Comparison of ENCODE assay signal across 2 cellular contexts in genomic region chr7:1736826-1737225, GRCh38.
TF ChIP-seq lines count a peak whose summit lies in the region.

No MANE protein-coding gene starts in this region.

TF ChIP-seq in HCT116, 20 proteins besides CTCF, POLR2A, EP300 and RAD21 (continued from another document):
- no peak for TF ChIP-seq ZBTB33 (IDR thresholded peaks at IDR 0.05; ENCODE audit: extremely low read depth, insufficient replicate concordance, low read length)

TF ChIP-seq in WTC11, 78 proteins besides CTCF, POLR2A, EP300 and RAD21 (continued from another document):
- TF ChIP-seq, protein P1, sequence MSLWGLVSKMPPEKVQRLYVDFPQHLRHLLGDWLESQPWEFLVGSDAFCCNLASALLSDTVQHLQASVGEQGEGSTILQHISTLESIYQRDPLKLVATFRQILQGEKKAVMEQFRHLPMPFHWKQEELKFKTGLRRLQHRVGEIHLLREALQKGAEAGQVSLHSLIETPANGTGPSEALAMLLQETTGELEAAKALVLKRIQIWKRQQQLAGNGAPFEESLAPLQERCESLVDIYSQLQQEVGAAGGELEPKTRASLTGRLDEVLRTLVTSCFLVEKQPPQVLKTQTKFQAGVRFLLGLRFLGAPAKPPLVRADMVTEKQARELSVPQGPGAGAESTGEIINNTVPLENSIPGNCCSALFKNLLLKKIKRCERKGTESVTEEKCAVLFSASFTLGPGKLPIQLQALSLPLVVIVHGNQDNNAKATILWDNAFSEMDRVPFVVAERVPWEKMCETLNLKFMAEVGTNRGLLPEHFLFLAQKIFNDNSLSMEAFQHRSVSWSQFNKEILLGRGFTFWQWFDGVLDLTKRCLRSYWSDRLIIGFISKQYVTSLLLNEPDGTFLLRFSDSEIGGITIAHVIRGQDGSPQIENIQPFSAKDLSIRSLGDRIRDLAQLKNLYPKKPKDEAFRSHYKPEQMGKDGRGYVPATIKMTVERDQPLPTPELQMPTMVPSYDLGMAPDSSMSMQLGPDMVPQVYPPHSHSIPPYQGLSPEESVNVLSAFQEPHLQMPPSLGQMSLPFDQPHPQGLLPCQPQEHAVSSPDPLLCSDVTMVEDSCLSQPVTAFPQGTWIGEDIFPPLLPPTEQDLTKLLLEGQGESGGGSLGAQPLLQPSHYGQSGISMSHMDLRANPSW (CRISPR knock-in tag; conservative IDR thresholded peaks at IDR 0.05; ENCODE audit: low read depth): no peak
- TF ChIP-seq, protein P2, sequence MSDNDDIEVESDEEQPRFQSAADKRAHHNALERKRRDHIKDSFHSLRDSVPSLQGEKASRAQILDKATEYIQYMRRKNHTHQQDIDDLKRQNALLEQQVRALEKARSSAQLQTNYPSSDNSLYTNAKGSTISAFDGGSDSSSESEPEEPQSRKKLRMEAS (CRISPR knock-in tag; IDR thresholded peaks at IDR 0.05): no peak
- no peak for TF ChIP-seq SP1 (CRISPR knock-in tag; conservative IDR thresholded peaks at IDR 0.05)
- TF ChIP-seq, protein P3, sequence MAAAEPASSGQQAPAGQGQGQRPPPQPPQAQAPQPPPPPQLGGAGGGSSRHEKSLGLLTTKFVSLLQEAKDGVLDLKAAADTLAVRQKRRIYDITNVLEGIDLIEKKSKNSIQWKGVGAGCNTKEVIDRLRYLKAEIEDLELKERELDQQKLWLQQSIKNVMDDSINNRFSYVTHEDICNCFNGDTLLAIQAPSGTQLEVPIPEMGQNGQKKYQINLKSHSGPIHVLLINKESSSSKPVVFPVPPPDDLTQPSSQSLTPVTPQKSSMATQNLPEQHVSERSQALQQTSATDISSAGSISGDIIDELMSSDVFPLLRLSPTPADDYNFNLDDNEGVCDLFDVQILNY (CRISPR knock-in tag; IDR thresholded peaks at IDR 0.05): no peak
- TF ChIP-seq ZNF423 (CRISPR knock-in tag; IDR thresholded peaks at IDR 0.05): no peak
- no peak for TF ChIP-seq FOXP4 (CRISPR knock-in tag; IDR thresholded peaks at IDR 0.05)
- TF ChIP-seq, protein P4, sequence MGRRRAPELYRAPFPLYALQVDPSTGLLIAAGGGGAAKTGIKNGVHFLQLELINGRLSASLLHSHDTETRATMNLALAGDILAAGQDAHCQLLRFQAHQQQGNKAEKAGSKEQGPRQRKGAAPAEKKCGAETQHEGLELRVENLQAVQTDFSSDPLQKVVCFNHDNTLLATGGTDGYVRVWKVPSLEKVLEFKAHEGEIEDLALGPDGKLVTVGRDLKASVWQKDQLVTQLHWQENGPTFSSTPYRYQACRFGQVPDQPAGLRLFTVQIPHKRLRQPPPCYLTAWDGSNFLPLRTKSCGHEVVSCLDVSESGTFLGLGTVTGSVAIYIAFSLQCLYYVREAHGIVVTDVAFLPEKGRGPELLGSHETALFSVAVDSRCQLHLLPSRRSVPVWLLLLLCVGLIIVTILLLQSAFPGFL (CRISPR knock-in tag; IDR thresholded peaks at IDR 0.05; ENCODE audit: borderline replicate concordance): no peak
- no peak for TF ChIP-seq SMAD4 (CRISPR knock-in tag; IDR thresholded peaks at IDR 0.05)
